28 cellular contexts compared by ENCODE assay signal in genomic region chrX:65014230-65014629, GRCh38.
"Had no signal": no experiment of that assay in that cellular context is flagged by ENCODE, and none has a peak within 500 bp of the region (broad histone marks: within the 10 kb centered on the region; RNA-seq: fewer than 3 reads in every experiment).

No MANE protein-coding gene starts in this region.

- H3K9me3 ChIP-seq: ovary, psoas muscle, spleen, stomach, thoracic aorta, thyroid gland, tibial nerve, upper lobe of left lung, vagina had no signal

- H3K36me3 ChIP-seq: neural progenitor cell, ovary, spleen, stomach, thoracic aorta, thyroid gland, tibial nerve, upper lobe of left lung, vagina had no signal

- H3K27ac ChIP-seq: neural progenitor cell, ovary, parathyroid adenoma, psoas muscle, skin epidermis, spleen, stomach, thoracic aorta, thyroid gland, tibial nerve, upper lobe of left lung, vagina had no signal

- FAIRE-seq: urothelium cell line had no signal

- H3K4me1 ChIP-seq: neural progenitor cell, parathyroid adenoma, psoas muscle, spleen, thyroid gland, tibial nerve, upper lobe of left lung, vagina had no signal

- H3K4me2 ChIP-seq: neural progenitor cell, smooth muscle cell had no signal

- DNase-seq: naive thymus-derived CD4-positive, alpha-beta T cell; natural killer cell; occipital lobe; ovary; posterior cingulate gyrus; psoas muscle; right cardiac atrium; spleen; stimulated activated CD4-positive, alpha-beta T cell treated with anti-CD3 and anti-CD28 coated beads, Interleukin-12 subunit alpha, Interleukin-12 subunit beta, amount 100 ng/mL, for 4 hours; stimulated activated CD4-positive, alpha-beta T cell treated with anti-CD3 and anti-CD28 coated beads, Interleukin-1b, Interleukin-23, amount 100 ng/mL, for 48 hours; stimulated activated CD4-positive, alpha-beta T cell treated with anti-CD3 and anti-CD28 coated beads, Interleukin-4, amount 100 ng/mL, for 1 hour; stimulated activated CD4-positive, alpha-beta T cell treated with anti-CD3 and anti-CD28 coated beads, Interleukin-4, amount 100 ng/mL, for 4 hours; stimulated activated CD8-positive, alpha-beta memory T cell treated with anti-CD3 and anti-CD28 coated beads, Interleukin-4, amount 100 ng/mL, for 48 hours; stimulated activated naive CD4-positive, alpha-beta T cell treated with Interleukin-2 at 50 U/mL for 16 hours; stomach; thyroid gland; trophoblast cell; upper lobe of left lung had no signal

- H2AFZ ChIP-seq: neural progenitor cell, parathyroid adenoma had no signal

- ATAC-seq: naive thymus-derived CD4-positive, alpha-beta T cell; natural killer cell; psoas muscle; right cardiac atrium; sciatic nerve; stimulated activated memory B cell treated with anti-CD40 and anti-IgM and Interleukin-4, amounts not matched to agents 10 μg/mL and 1 μg/mL and 100 μg/mL, for 72 hours had no signal

- H3K27me3 ChIP-seq: neural progenitor cell, ovary, spleen, stomach, thyroid gland, tibial nerve, upper lobe of left lung, vagina had no signal

- H3K79me2 ChIP-seq: parathyroid adenoma had no signal

- H3K4me3 ChIP-seq: neural progenitor cell, ovary, psoas muscle, skin epidermis, smooth muscle cell, spleen, stomach, thoracic aorta, thyroid gland, tibial nerve, upper lobe of left lung, vagina had no signal

- H3K9ac ChIP-seq: neural progenitor cell, parathyroid adenoma had no signal
